21 cellular contexts compared by ENCODE assay signal in genomic region chr4:93467484-93468155, GRCh38.
"Had no signal": no experiment of that assay in that cellular context is flagged by ENCODE, and none has a peak within 500 bp of the region (broad histone marks: within the 10 kb centered on the region; RNA-seq: fewer than 3 reads in every experiment).

No MANE protein-coding gene starts in this region.

- H3K27me3 ChIP-seq: adrenal gland, ascending aorta, brain microvascular endothelial cell, gastroesophageal sphincter, heart left ventricle, tibial artery had no signal

- H3K4me1 ChIP-seq: adrenal gland, ascending aorta, gastroesophageal sphincter, heart left ventricle, tibial artery had no signal

- H3K27ac ChIP-seq: adrenal gland, ascending aorta, brain microvascular endothelial cell, gastroesophageal sphincter, heart left ventricle, tibial artery had no signal

- DNase-seq: activated CD4-positive, alpha-beta T cell treated with anti-CD3 and anti-CD28 coated beads for 4 hours; activated CD4-positive, alpha-beta T cell treated with anti-CD3 and anti-CD28 coated beads, Interleukin-2, amount 50 U/mL, for 48 hours; activated CD4-positive, CD25-positive, alpha-beta regulatory T cell; activated CD8-positive, alpha-beta memory T cell treated with anti-CD3 and anti-CD28 coated beads, Interleukin-2, amount 50 U/mL, for 48 hours; activated naive CD4-positive, alpha-beta T cell; activated T-cell treated with anti-CD3 and anti-CD28 coated beads, Interleukin-2, amount 50 U/mL, for 4 hours; adrenal gland; brain microvascular endothelial cell; central memory CD4-positive, alpha-beta T cell; effector memory CD8-positive, alpha-beta T cell; heart left ventricle; left colon; occipital lobe; small intestine; stimulated activated CD4-positive, alpha-beta T cell treated with anti-CD3 and anti-CD28 coated beads, Interleukin-2, amount 100 ng/mL, for 24 hours; stimulated activated naive CD8-positive, alpha-beta T cell treated with anti-CD3 and anti-CD28 coated beads, Interleukin-15, amount 100 ng/mL, for 72 hours; tibial artery had no signal

- H3K9me3 ChIP-seq: adrenal gland, ascending aorta, gastroesophageal sphincter, heart left ventricle, tibial artery had no signal

- ATAC-seq: activated T-cell treated with anti-CD3 and anti-CD28 coated beads, Interleukin-2, amount 50 U/mL, for 4 hours; effector memory CD8-positive, alpha-beta T cell; gastroesophageal sphincter; heart left ventricle; left colon; sciatic nerve; stimulated activated effector memory CD8-positive, alpha-beta T cell treated with anti-CD3 and anti-CD28 coated beads, Interleukin-12 subunit alpha, Interleukin-12 subunit beta, amount 100 ng/mL, for 72 hours; stimulated activated naive CD8-positive, alpha-beta T cell treated with anti-CD3 and anti-CD28 coated beads, Interleukin-15, amount 100 ng/mL, for 72 hours had no signal

- H3K36me3 ChIP-seq: adrenal gland, ascending aorta, brain microvascular endothelial cell, gastroesophageal sphincter, heart left ventricle, tibial artery had no signal

- H3K4me3 ChIP-seq: adrenal gland, ascending aorta, gastroesophageal sphincter, heart left ventricle, tibial artery had no signal
